In genomic region chr15:101091080-101092017, GRCh38 we compare ENCODE assay signal across 8 cellular contexts.
DNase-seq lines count a peak whose midpoint lies in the region; ATAC-seq and TF ChIP-seq lines count a peak whose summit lies in the region.

No MANE protein-coding gene starts in this region.

- H3K36me3 ChIP-seq in liver (ENCODE audit: control insufficient read depth in 4 of 4, insufficient read depth in 3 of 4, low read depth in 1 of 4, low read length in 3 of 4) (no peaks in the 10 kb centered on the region), MG63 (no peaks in the 10 kb centered on the region)

- ATAC-seq in HG02642 (IDR thresholded peaks at IDR 0.05; ENCODE audit: poor library complexity, unreplicated experiment) (no peak), HG03457 (IDR thresholded peaks at IDR 0.05; ENCODE audit: unreplicated experiment) (no peak)

- no peak for TF ChIP-seq CTCF in HFF-Myc (IDR thresholded peaks at IDR 0.05; ENCODE audit: low read depth, low read length, missing control alignments)
- TF ChIP-seq CTCF in coronary artery (IDR thresholded peaks at IDR 0.05) = no peak
- no peak for TF ChIP-seq CTCF in liver (IDR thresholded peaks at IDR 0.05; ENCODE audit: low read depth, low read length, missing input control)

- H3K9ac ChIP-seq in liver (ENCODE audit: low read depth in 1 of 2, low read length in 2 of 2) = no peak overlapping the region

- H3K27ac ChIP-seq in coronary artery = peak overlapping the region; percentile 22 to 69
- H3K27ac ChIP-seq in liver (ENCODE audit: low read depth in 1 of 2, low read length in 2 of 2) = peak overlapping the region; percentile 64 to 67

- 75% methylated on average over 20 of the region's 20 CpGs for WGBS in liver

- no peak overlapping the region for H3K4me3 ChIP-seq in HFF-Myc (replicated peaks; ENCODE audit: low read depth, low read length)
- peak overlapping the region; percentile 13 for H3K4me3 ChIP-seq in coronary artery
- no peak overlapping the region for H3K4me3 ChIP-seq in liver (ENCODE audit: low read depth in 1 of 3, low read length in 3 of 3)
- no peak overlapping the region for H3K4me3 ChIP-seq in MG63

- DNase-seq in HFF-Myc (ENCODE audit: extremely low read depth, low read depth) = peak; percentile 52
- DNase-seq in coronary artery (ENCODE audit: low spot score) = peak; percentile 74
- DNase-seq in smooth muscle cell of the brain vasculature (ENCODE audit: low read depth, low spot score) = peak; percentile 91
- no peak for DNase-seq in T1000 (lab: John Stamatoyannopoulos, UW)
- DNase-seq in MG63 = no peak

- no peaks in the 10 kb centered on the region for H3K9me3 ChIP-seq in liver (ENCODE audit: control insufficient read depth in 4 of 4, low read length in 3 of 4)
- H3K9me3 ChIP-seq in MG63 = no peaks in the 10 kb centered on the region

- TF ChIP-seq RAD21 in liver (IDR thresholded peaks at IDR 0.05) = peak in 1 of 2 donors; percentile 12

- H3K27me3 ChIP-seq in liver (ENCODE audit: control insufficient read depth in 4 of 4, insufficient read depth in 4 of 4, low read length in 3 of 4) (no peaks in the 10 kb centered on the region), MG63 (no peaks in the 10 kb centered on the region)

- H3K4me1 ChIP-seq in liver (ENCODE audit: control insufficient read depth in 4 of 4, insufficient read depth in 4 of 4, low read length in 3 of 4) = peaks cover 0 to 11% (median 2%) of the 10 kb centered on the region in 4 donors

TF ChIP-seq in liver, 16 proteins besides CTCF, POLR2A, EP300 and RAD21:
- TF ChIP-seq FOXA1 (IDR thresholded peaks at IDR 0.05) = no peak
- no peak for TF ChIP-seq YY1 (IDR thresholded peaks at IDR 0.05)
- peak; percentile 36 for TF ChIP-seq SP1 (IDR thresholded peaks at IDR 0.05)
- TF ChIP-seq, protein P1, sequence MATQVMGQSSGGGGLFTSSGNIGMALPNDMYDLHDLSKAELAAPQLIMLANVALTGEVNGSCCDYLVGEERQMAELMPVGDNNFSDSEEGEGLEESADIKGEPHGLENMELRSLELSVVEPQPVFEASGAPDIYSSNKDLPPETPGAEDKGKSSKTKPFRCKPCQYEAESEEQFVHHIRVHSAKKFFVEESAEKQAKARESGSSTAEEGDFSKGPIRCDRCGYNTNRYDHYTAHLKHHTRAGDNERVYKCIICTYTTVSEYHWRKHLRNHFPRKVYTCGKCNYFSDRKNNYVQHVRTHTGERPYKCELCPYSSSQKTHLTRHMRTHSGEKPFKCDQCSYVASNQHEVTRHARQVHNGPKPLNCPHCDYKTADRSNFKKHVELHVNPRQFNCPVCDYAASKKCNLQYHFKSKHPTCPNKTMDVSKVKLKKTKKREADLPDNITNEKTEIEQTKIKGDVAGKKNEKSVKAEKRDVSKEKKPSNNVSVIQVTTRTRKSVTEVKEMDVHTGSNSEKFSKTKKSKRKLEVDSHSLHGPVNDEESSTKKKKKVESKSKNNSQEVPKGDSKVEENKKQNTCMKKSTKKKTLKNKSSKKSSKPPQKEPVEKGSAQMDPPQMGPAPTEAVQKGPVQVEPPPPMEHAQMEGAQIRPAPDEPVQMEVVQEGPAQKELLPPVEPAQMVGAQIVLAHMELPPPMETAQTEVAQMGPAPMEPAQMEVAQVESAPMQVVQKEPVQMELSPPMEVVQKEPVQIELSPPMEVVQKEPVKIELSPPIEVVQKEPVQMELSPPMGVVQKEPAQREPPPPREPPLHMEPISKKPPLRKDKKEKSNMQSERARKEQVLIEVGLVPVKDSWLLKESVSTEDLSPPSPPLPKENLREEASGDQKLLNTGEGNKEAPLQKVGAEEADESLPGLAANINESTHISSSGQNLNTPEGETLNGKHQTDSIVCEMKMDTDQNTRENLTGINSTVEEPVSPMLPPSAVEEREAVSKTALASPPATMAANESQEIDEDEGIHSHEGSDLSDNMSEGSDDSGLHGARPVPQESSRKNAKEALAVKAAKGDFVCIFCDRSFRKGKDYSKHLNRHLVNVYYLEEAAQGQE (IDR thresholded peaks at IDR 0.05) = no peak
- no peak for TF ChIP-seq HNF4A (conservative IDR thresholded peaks at IDR 0.05)
- TF ChIP-seq HNF4G (IDR thresholded peaks at IDR 0.05) = no peak
- no peak for TF ChIP-seq FOXA2 (IDR thresholded peaks at IDR 0.05)
- TF ChIP-seq RXRA (IDR thresholded peaks at IDR 0.05) = no peak
- TF ChIP-seq MAX (IDR thresholded peaks at IDR 0.05) = no peak
- TF ChIP-seq, protein P2, sequence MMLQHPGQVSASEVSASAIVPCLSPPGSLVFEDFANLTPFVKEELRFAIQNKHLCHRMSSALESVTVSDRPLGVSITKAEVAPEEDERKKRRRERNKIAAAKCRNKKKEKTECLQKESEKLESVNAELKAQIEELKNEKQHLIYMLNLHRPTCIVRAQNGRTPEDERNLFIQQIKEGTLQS (IDR thresholded peaks at IDR 0.05) = no peak
- TF ChIP-seq JUND (IDR thresholded peaks at IDR 0.05) = no peak
- TF ChIP-seq EGR1 (IDR thresholded peaks at IDR 0.05; ENCODE audit: low read depth in 2 of 2) = no peak
- TF ChIP-seq TAF1 (conservative IDR thresholded peaks at IDR 0.05) = no peak
- TF ChIP-seq GABPA (IDR thresholded peaks at IDR 0.05 in 1 of 2, conservative IDR thresholded peaks at IDR 0.05 in 1 of 2) = no peak
- TF ChIP-seq ZBTB33 (IDR thresholded peaks at IDR 0.05) = no peak
- TF ChIP-seq NR2F2 (IDR thresholded peaks at IDR 0.05) = peak; percentile 99

Comparison
In these comparisons a context has a peak if more than half of its experiments do, and no peak if none do; other contexts are left out.
1. DNase-seq: peak in HFF-Myc (single experiment), coronary artery (single experiment) and smooth muscle cell of the brain vasculature (single experiment); none in T1000 (single experiment) and MG63 (single experiment).